In the genomic region with DNA sequence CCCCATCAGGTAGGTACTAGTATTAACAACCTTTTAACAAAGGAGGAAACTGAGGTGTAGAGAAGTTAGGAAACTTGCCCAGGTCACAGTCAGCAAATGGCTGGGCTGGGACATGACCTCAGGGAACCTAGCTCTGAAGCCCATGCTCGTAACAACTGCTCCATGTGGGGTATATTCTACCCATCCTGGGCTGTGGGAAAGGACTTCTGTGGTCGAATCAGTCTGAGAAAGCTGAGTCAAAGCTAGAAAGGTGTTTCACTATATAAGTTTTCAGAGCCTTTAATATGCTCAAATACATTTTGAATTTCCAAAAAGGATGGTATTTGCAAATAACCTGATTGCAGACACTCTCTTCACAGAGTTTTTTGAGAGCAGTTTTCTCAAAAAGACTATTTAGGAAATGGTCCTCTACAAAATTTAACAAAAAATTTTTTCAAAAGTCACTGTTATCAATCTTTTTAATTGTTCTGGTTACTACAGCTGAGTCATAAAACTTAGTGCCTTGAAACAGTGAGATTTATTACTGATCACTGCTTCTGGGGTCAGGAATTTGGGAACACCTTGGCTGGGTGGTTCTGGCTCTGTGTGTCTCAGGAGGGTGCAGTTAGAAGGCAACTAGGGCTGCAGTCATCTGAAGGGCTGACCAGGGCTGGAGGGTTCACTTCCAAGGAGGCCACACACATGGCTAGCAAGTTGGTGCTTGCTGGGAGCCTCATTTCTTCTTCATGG, we compare ENCODE assay signal across 1 cellular context.
TF ChIP-seq lines count a peak whose summit lies in the region.

No MANE protein-coding gene starts in this region.

TF ChIP-seq in IMR-90, 13 proteins besides CTCF, POLR2A, EP300 and RAD21:
- no peak for TF ChIP-seq MXI1 (IDR thresholded peaks at IDR 0.05; ENCODE audit: borderline replicate concordance, low read depth, low read length)
- no peak for TF ChIP-seq MAFK (IDR thresholded peaks at IDR 0.05; ENCODE audit: low read depth, low read length)
- no peak for TF ChIP-seq RFX5 (IDR thresholded peaks at IDR 0.05; ENCODE audit: low read depth, low read length)
- TF ChIP-seq FOS (IDR thresholded peaks at IDR 0.05; ENCODE audit: low read depth, low read length) = no peak
- no peak for TF ChIP-seq BHLHE40 (IDR thresholded peaks at IDR 0.05; ENCODE audit: low read depth, low read length)
- TF ChIP-seq CHD1 (IDR thresholded peaks at IDR 0.05; ENCODE audit: low read depth, low read length) = no peak
- no peak for TF ChIP-seq ELK1 (IDR thresholded peaks at IDR 0.05; ENCODE audit: borderline replicate concordance, low read depth, low read length)
- TF ChIP-seq NFE2L2 (IDR thresholded peaks at IDR 0.05; ENCODE audit: low read depth, low read length) = no peak
- TF ChIP-seq CEBPB (IDR thresholded peaks at IDR 0.05; ENCODE audit: low read depth, low read length) = no peak
- TF ChIP-seq SMC3 (IDR thresholded peaks at IDR 0.05; ENCODE audit: low read depth, low read length) = no peak
- no peak for TF ChIP-seq RCOR1 (IDR thresholded peaks at IDR 0.05; ENCODE audit: insufficient replicate concordance, low read length)
- TF ChIP-seq USF2 (IDR thresholded peaks at IDR 0.05; ENCODE audit: low read depth, low read length) = no peak
- TF ChIP-seq MAZ (IDR thresholded peaks at IDR 0.05; ENCODE audit: borderline replicate concordance, low read depth, low read length) = no peak
